ENCODE assay signal across 16 cellular contexts in genomic region chr12:21528953-21529352, GRCh38. TPM values are rescaled to one million over a fixed set of nuclear protein-coding genes. Genes with fewer than 3 reads are reported as not detected.
A peak's percentile ranks its signal among the peaks of the same experiment; 100 is the strongest.
DNase-seq lines count a peak whose midpoint lies in the region; ATAC-seq, FAIRE-seq and TF ChIP-seq lines count a peak whose summit lies in the region.
"Had no signal": no experiment of that assay in that cellular context is flagged by ENCODE, and none has a peak within 500 bp of the region (broad histone marks: within the 10 kb centered on the region; RNA-seq: fewer than 3 reads in every experiment).

No MANE protein-coding gene starts in this region.

- ATAC-seq in pancreas (peak; percentile 48 to 66 (median 59)), GM21576 (IDR thresholded peaks at IDR 0.05; ENCODE audit: unreplicated experiment) (no peak)

- no peak for TF ChIP-seq CTCF in pancreas (IDR thresholded peaks at IDR 0.05)

- H3K9me3 ChIP-seq in pancreas (no peaks in the 10 kb centered on the region), small intestine (ENCODE audit: control insufficient read depth, low read depth) (no peaks in the 10 kb centered on the region)
- H3K9me3 ChIP-seq: SK-N-SH had no signal

- peak overlapping the region in 1 of 4 donors; percentile 82 for H3K4me3 ChIP-seq in pancreas
- no peak overlapping the region for H3K4me3 ChIP-seq in small intestine (ENCODE audit: low read depth in 1 of 2, low read length in 2 of 2)

- H3K27me3 ChIP-seq in pancreas (no peaks in the 10 kb centered on the region), small intestine (ENCODE audit: control insufficient read depth in 2 of 2, insufficient read depth in 2 of 2, low read length in 2 of 2) (peaks cover 0 to 15% of the 10 kb centered on the region in 2 donors)

- H3K36me3 ChIP-seq in pancreas (no peaks in the 10 kb centered on the region), small intestine (ENCODE audit: control insufficient read depth in 2 of 2, insufficient read depth in 2 of 2, low read length in 2 of 2) (no peaks in the 10 kb centered on the region)

- FAIRE-seq in pancreas (lab: Jason Lieb, UNC) (no peak), small intestine (lab: Jason Lieb, UNC) (no peak)

- DNase-seq in DMS79 treated with DMSO at 0.1 percent for 48 hours (lab: John Stamatoyannopoulos, UW) (peak; percentile 21), NCI-H2171 (lab: John Stamatoyannopoulos, UW) (peak; percentile 23), globus pallidus (ENCODE audit: low spot score) (peak; percentile 35), pancreas (peak in 4 of 6 donors; percentile 14 to 70 (median 43)), small intestine (no peak), caudate nucleus (lab: John Stamatoyannopoulos, UW) (no peak)
- DNase-seq in stimulated activated CD4-positive, alpha-beta T cell treated with anti-CD3 and anti-CD28 coated beads, Interleukin-1b, Interleukin-23, amount 100 ng/mL, for 48 hours: no peak
- DNase-seq: activated CD4-positive, CD25-positive, alpha-beta regulatory T cell treated with anti-CD3 and anti-CD28 coated beads, Interleukin-2, amount 50 U/mL, for 72 hours; activated T-cell treated with anti-CD3 and anti-CD28 coated beads, Interleukin-2, amount 50 U/mL, for 48 hours; CD8-positive, alpha-beta memory T cell; HFFc6; KBM-7; NCI-H1930; retina; SK-N-SH had no signal

- H3K27ac ChIP-seq in pancreas (peak overlapping the region in 2 of 4 donors; percentile 88 to 93), small intestine (ENCODE audit: low read depth in 1 of 2, low read length in 1 of 2) (no peak overlapping the region), caudate nucleus (ENCODE audit: low read depth, low read length) (no peak overlapping the region)

- intact Hi-C loops in pancreas (cut with DNase I): no loop called here

- WGBS in pancreas, 2 donors: 43 to 44% methylated on average over 5 of the region's 5 CpGs
- WGBS in small intestine, 3 donors: 78 to 79% (median 78%) methylated on average over 5 of the region's 5 CpGs

- H3K4me1 ChIP-seq in pancreas (peaks cover 0 to 11% (median 8%) of the 10 kb centered on the region in 3 donors), small intestine (ENCODE audit: control insufficient read depth in 2 of 2, insufficient read depth in 1 of 2, low read depth in 1 of 2, low read length in 1 of 2) (no peaks in the 10 kb centered on the region)

RNA-seq across cellular contexts. Expression of gene SPX, which starts 2.9 kb away (rescaled TPM):
- 10 to 100 TPM; 11.7 to 31.0 (median 28.3) TPM for total RNA-seq in pancreas
- polyA plus RNA-seq in pancreas (10 to 100 TPM; 12.1 to 13.4 TPM), small intestine (under 1 TPM in 1 of 3 donors, not detected in 2; 0.28 TPM)
- total RNA-seq: HFFc6 had no signal
- polyA plus RNA-seq: CD8-positive, alpha-beta memory T cell; SK-N-SH had no signal

RNA-seq across cellular contexts. Expression of gene GOLT1B, which starts 27.4 kb away (rescaled TPM):
- total RNA-seq in pancreas: 10 to 100 TPM; 11.1 to 25.5 (median 17.9) TPM
- polyA plus RNA-seq in pancreas: 10 to 100 TPM; 10.5 to 15.4 TPM
- polyA plus RNA-seq in small intestine: 10 to 100 TPM in 2 of 3 donors, 1 to 10 TPM in 1; 9.4 to 14.4 (median 11.3) TPM

RNA-seq across cellular contexts. Expression of gene RECQL, which starts 27.5 kb away (rescaled TPM):
- 10 to 100 TPM in 3 of 6 donors, 1 to 10 TPM in 3; 6.0 to 17.1 (median 9.6) TPM for total RNA-seq in pancreas
- 1 to 10 TPM; 4.8 to 7.5 TPM for polyA plus RNA-seq in pancreas
- 10 to 100 TPM in 1 of 3 donors, 1 to 10 TPM in 2; 5.7 to 14.9 (median 7.8) TPM for polyA plus RNA-seq in small intestine

Comparison
In these comparisons a context has a peak if more than half of its experiments do, and no peak if none do; other contexts are left out.
1. DNase-seq: peak in DMS79 treated with DMSO at 0.1 percent for 48 hours (single experiment), NCI-H2171 (single experiment), globus pallidus (single experiment) and pancreas (4 of 6); none in small intestine (single experiment), caudate nucleus (0 of 61) and stimulated activated CD4-positive, alpha-beta T cell treated with anti-CD3 and anti-CD28 coated beads, Interleukin-1b, Interleukin-23, amount 100 ng/mL, for 48 hours (single experiment).
2. RNA of gene SPX, which starts 2.9 kb away (polyA plus RNA-seq): 12.1 to 13.4 TPM in pancreas; 0.28 TPM in small intestine; every median in the first group is over 10 times any median in the second.